11 cellular contexts compared by ENCODE assay signal in the genomic region with DNA sequence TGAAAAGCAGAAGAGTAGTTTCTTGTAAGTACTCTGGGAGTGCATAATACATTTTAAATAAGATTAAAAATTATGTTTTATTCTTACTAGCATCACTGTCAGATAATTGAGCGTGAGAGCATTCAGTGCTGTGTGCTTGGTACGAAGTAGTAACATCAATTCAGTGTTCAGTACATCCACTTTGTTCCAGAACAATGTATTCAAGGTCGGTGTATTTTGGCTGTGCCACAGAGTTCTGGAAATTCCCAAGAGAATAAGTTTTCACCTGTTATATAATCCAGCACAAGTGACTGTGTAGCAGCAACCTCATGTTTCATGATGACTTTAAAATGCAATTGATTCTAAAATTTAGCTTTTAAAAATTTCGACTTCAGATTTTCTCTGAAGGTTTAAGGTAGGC.
DNase-seq lines count a peak whose midpoint lies in the region; TF ChIP-seq lines count a peak whose summit lies in the region.
"Had no signal": no experiment of that assay in that cellular context is flagged by ENCODE, and none has a peak within 500 bp of the region (broad histone marks: within the 10 kb centered on the region; RNA-seq: fewer than 3 reads in every experiment).

No MANE protein-coding gene starts in this region.

- H3K4me3 ChIP-seq in HL-60 (replicated peaks; ENCODE audit: insufficient read depth, low read length) (no peak overlapping the region), OCI-LY3 (ENCODE audit: low read length) (peak overlapping the region; percentile 61; the same call in 1 of the 2 replicates), esophagus muscularis mucosa (no peak overlapping the region), spleen (no peak overlapping the region)
- H3K4me3 ChIP-seq: gastroesophageal sphincter, skin epidermis had no signal

- H3K36me3 ChIP-seq in OCI-LY3 (replicated peaks; ENCODE audit: low read depth, low read length) (no peaks in the 10 kb centered on the region), esophagus muscularis mucosa (no peaks in the 10 kb centered on the region), spleen (no peaks in the 10 kb centered on the region)
- H3K36me3 ChIP-seq: gastroesophageal sphincter, SJCRH30 had no signal

- TF ChIP-seq CTCF in HL-60 (IDR thresholded peaks at IDR 0.05; ENCODE audit: insufficient read depth, low read length) (no peak), OCI-LY3 (IDR thresholded peaks at IDR 0.05; ENCODE audit: low read depth, low read length) (no peak), esophagus muscularis mucosa (IDR thresholded peaks at IDR 0.05) (no peak), spleen (IDR thresholded peaks at IDR 0.05 in 8 of 11, conservative IDR thresholded peaks at IDR 0.05 in 3 of 11) (no peak)

- 0 out of 2 replicates have a peak overlapping the region, but pooled peaks have one; percentile 2 for H3K9ac ChIP-seq in OCI-LY3 (ENCODE audit: low read length)

- H3K79me2 ChIP-seq in OCI-LY3 (ENCODE audit: low read length) = peaks cover 6% of the 10 kb centered on the region; the same call in 1 of the 2 replicates

- H3K4me1 ChIP-seq in OCI-LY3 (ENCODE audit: low read length) (peaks cover 16% of the 10 kb centered on the region), esophagus muscularis mucosa (peaks cover 32 to 61% (median 38%) of the 10 kb centered on the region in 4 donors), spleen (peaks cover 20 to 72% (median 47%) of the 10 kb centered on the region in 6 donors)

- H3K27ac ChIP-seq in HL-60 (replicated peaks) = peak overlapping the region; percentile 33
- H3K27ac ChIP-seq in OCI-LY3 (ENCODE audit: low read length) = no peak overlapping the region
- peak overlapping the region; percentile 4 to 50 (median 12) for H3K27ac ChIP-seq in esophagus muscularis mucosa (replicated peaks in 1 of 4)
- H3K27ac ChIP-seq in spleen = peak overlapping the region in 6 of 8 donors; percentile 2 to 50 (median 20)
- H3K27ac ChIP-seq: SJCRH30 had no signal

- no peak overlapping the region for H2AFZ ChIP-seq in OCI-LY3 (ENCODE audit: low read depth, low read length)

- DNase-seq in HL-60 (ENCODE audit: low read depth in 1 of 2, low spot score in 1 of 2) = no peak
- no peak for DNase-seq in esophagus muscularis mucosa (ENCODE audit: extremely low spot score)
- no peak for DNase-seq in spleen
- DNase-seq in NCI-H1417 treated with DMSO at 0.1 percent for 48 hours (lab: John Stamatoyannopoulos, UW) = no peak
- no peak for DNase-seq in NK-92 (lab: John Stamatoyannopoulos, UW; ENCODE audit: unreplicated experiment)
- DNase-seq in HUDEP-2 (lab: John Stamatoyannopoulos, UW; ENCODE audit: unreplicated experiment in 76 of 76) = no peak
- DNase-seq: activated gamma-delta T cell had no signal

- no peak for TF ChIP-seq POLR2A in esophagus muscularis mucosa (IDR thresholded peaks at IDR 0.05; ENCODE audit: low read depth)
- TF ChIP-seq POLR2A in spleen (IDR thresholded peaks at IDR 0.05) = no peak

- no peaks in the 10 kb centered on the region for H3K27me3 ChIP-seq in HL-60 (ENCODE audit: insufficient read depth, poor library complexity, severe bottlenecking)
- H3K27me3 ChIP-seq in OCI-LY3 (ENCODE audit: low read depth, low read length) = no peaks in the 10 kb centered on the region
- H3K27me3 ChIP-seq in esophagus muscularis mucosa = no peaks in the 10 kb centered on the region
- no peaks in the 10 kb centered on the region for H3K27me3 ChIP-seq in spleen (replicated peaks in 1 of 7)
- H3K27me3 ChIP-seq: gastroesophageal sphincter, SJCRH30 had no signal

- H3K9me3 ChIP-seq in OCI-LY3 (ENCODE audit: insufficient read depth, low read length) (no peaks in the 10 kb centered on the region), esophagus muscularis mucosa (no peaks in the 10 kb centered on the region), spleen (no peaks in the 10 kb centered on the region)
- H3K9me3 ChIP-seq: gastroesophageal sphincter, SJCRH30 had no signal

- WGBS in esophagus muscularis mucosa = 63% methylated on average over 4 of the region's 4 CpGs
- 68 to 88% (median 81%) methylated on average over 4 of the region's 4 CpGs for WGBS in spleen, 5 donors

- peaks cover 39% of the 10 kb centered on the region for H4K20me1 ChIP-seq in OCI-LY3 (ENCODE audit: insufficient read depth, low read length)

- intact Hi-C loops in esophagus muscularis mucosa (cut with DNase I) (loop anchor here (5.0 to 10.0 kb wide), 4 partner anchors 68 to 298 kb away; no protein-coding TSS in a partner anchor), spleen (cut with DNase I; ENCODE audit: low total_unique reads) (loop anchor here (10.0 kb wide), 2 partner anchors 134 to 296 kb away; partner anchors contain the start of gene IGF1R)

- no peak for TF ChIP-seq EP300 in esophagus muscularis mucosa (IDR thresholded peaks at IDR 0.05)

- peak overlapping the region; percentile 70 for H3K4me2 ChIP-seq in OCI-LY3 (ENCODE audit: low read length)
